Comparison of ENCODE assay signal across 11 cellular contexts in the genomic region with DNA sequence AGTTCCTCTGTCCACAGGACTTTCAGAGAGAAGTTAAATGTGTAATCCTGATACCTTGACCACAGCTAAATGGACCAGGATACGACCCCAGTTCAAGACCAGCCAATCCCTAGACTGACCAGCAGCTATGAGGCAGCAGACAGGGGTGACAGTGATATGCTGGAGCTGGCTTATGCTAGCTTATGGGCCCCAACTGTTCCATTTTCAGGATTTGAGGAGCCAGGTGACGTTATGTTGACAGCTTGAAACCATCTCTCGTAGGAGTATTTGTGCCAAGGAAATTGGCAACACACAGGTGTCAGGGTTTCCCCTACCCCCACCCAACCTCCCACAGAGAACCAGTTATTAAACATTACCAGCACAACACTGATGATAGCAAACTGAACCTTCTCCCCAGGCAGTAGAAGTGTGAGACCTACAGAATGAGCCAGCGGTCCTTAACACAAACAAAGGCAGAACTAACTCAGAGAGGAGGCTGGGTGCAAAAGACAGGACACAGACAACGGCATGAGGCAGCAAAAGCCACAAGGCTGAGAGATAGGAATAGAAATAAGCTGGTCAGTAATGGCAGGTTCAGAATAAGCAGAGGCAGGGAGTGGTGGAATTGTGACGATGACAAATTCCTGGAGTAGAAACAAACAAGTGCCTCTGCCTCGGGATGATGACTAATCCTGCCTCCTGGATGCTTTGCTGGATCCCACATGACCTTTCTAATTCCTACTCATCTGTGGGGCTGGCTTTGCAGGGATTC.
DNase-seq lines count a peak whose midpoint lies in the region; ATAC-seq and TF ChIP-seq lines count a peak whose summit lies in the region.
"Had no signal": no experiment of that assay in that cellular context is flagged by ENCODE, and none has a peak within 500 bp of the region (broad histone marks: within the 10 kb centered on the region; RNA-seq: fewer than 3 reads in every experiment).

No MANE protein-coding gene starts in this region.

- H3K79me2 ChIP-seq in MM.1S (ENCODE audit: low read length): no peaks in the 10 kb centered on the region

- H3K9me3 ChIP-seq in MM.1S (replicated peaks; ENCODE audit: insufficient read depth, low read length): no peaks in the 10 kb centered on the region

- H3K9me3 Mint-ChIP-seq in MCF 10A (ENCODE audit: unreplicated experiment): no peaks in the 10 kb centered on the region

- peak overlapping the region; percentile 1 for H3K27ac Mint-ChIP-seq in MCF 10A (ENCODE audit: low read depth, unreplicated experiment)

- no peak overlapping the region for H3K4me3 Mint-ChIP-seq in MCF 10A (ENCODE audit: unreplicated experiment)

- intact Hi-C loops in MCF 10A (cut with micrococcal nuclease): loop anchor here (5.0 kb wide), 1 partner anchor 86 kb away; a partner anchor contains a TSS

- no peak for TF ChIP-seq CTCF in MCF 10A (IDR thresholded peaks at IDR 0.05; ENCODE audit: unreplicated experiment)
- TF ChIP-seq CTCF in MM.1S (IDR thresholded peaks at IDR 0.05; ENCODE audit: low read length): no peak

- H3K36me3 ChIP-seq in MM.1S (replicated peaks; ENCODE audit: insufficient read depth, low read length): no peaks in the 10 kb centered on the region

- ATAC-seq in HG02943 (IDR thresholded peaks at IDR 0.05; ENCODE audit: low read depth, unreplicated experiment) (peak; percentile 52), GM18858 (IDR thresholded peaks at IDR 0.05; ENCODE audit: unreplicated experiment) (no peak), GM21390 (IDR thresholded peaks at IDR 0.05; ENCODE audit: unreplicated experiment) (no peak)

- no peaks in the 10 kb centered on the region for H3K36me3 Mint-ChIP-seq in MCF 10A (ENCODE audit: insufficient read depth, unreplicated experiment)

- POLR2A ChIA-PET in MCF 10A (lab: Yijun Ruan, JAX): interaction anchor here (0.5 to 1.7 kb wide), 5 partner anchors 9 to 883 kb away, joined by 3 to 8 read pairs (median 4); a partner anchor contains a TSS

- no peak overlapping the region for H2AFZ ChIP-seq in MM.1S (ENCODE audit: low read length)

- no TSS peak for BruUV-seq in MCF 10A (replicated peaks; lab: Mats Ljungman, UMichigan)

- H3K4me1 Mint-ChIP-seq in MCF 10A (ENCODE audit: insufficient read depth, unreplicated experiment): peaks cover 10% of the 10 kb centered on the region

- no peaks in the 10 kb centered on the region for H3K27me3 Mint-ChIP-seq in MCF 10A (ENCODE audit: insufficient read depth, unreplicated experiment)

- H3K9me2 ChIP-seq in MM.1S (replicated peaks; ENCODE audit: insufficient read depth, low read length): no peaks in the 10 kb centered on the region

- DNase-seq in AG08396 (ENCODE audit: low spot score) (peak; percentile 49), MCF 10A (ENCODE audit: unreplicated experiment) (peak; percentile 66), kidney glomerular epithelial cell (lab: John Stamatoyannopoulos, UW) (peak; percentile 92), MM.1S (no peak), KBM-7 (no peak)
- DNase-seq: H7; NCI-H2227 treated with DMSO at 0.1 percent for 48 hours; stimulated activated CD4-positive, alpha-beta T cell treated with anti-CD3 and anti-CD28 coated beads, Interleukin-4, amount 100 ng/mL, for 4 hours had no signal

- in situ Hi-C loops in KBM-7 (cut with MboI; ENCODE audit: low pct_unique_long_range_greater_than_20kb, low sequenced_read_pairs): no loop called here

- CTCF ChIA-PET in MCF 10A (lab: Yijun Ruan, JAX): interaction anchor here (0.7 kb wide), 1 partner anchor 63 kb away, joined by 3 read pairs; no protein-coding TSS in a partner anchor

- H3F3A ChIP-seq in MM.1S (ENCODE audit: insufficient read depth, low read length): no peaks in the 10 kb centered on the region

- H4K20me1 ChIP-seq in MM.1S (ENCODE audit: insufficient read depth, low read length): no peaks in the 10 kb centered on the region

- no peaks in the 10 kb centered on the region for H3K4me1 ChIP-seq in MM.1S (ENCODE audit: low read length)

- H3K27me3 ChIP-seq in MM.1S (replicated peaks; ENCODE audit: insufficient read depth, low read length): no peaks in the 10 kb centered on the region

- H3K9ac ChIP-seq in MM.1S (ENCODE audit: low read length): no peak overlapping the region

- H3K27ac ChIP-seq in MM.1S (ENCODE audit: low read length): no peak overlapping the region

- no peak overlapping the region for H3K4me3 ChIP-seq in MM.1S (ENCODE audit: low read length)

- no peak overlapping the region for H3K4me2 ChIP-seq in MM.1S (ENCODE audit: low read depth, low read length)

Comparison
In these comparisons a context has a peak if more than half of its experiments do, and no peak if none do; other contexts are left out.
1. DNase-seq: peak in AG08396 (single experiment), MCF 10A (single experiment) and kidney glomerular epithelial cell (single experiment); none in MM.1S (single experiment) and KBM-7 (single experiment).